8 cellular contexts compared by ENCODE assay signal in genomic region chr2:6773007-6773693, GRCh38.
DNase-seq lines count a peak whose midpoint lies in the region; ATAC-seq and TF ChIP-seq lines count a peak whose summit lies in the region.

No MANE protein-coding gene starts in this region.

- H3K27me3 ChIP-seq in mammary epithelial cell (ENCODE audit: insufficient read depth, low read length), result no peaks in the 10 kb centered on the region

- no peak overlapping the region for H3K27ac ChIP-seq in mammary epithelial cell (ENCODE audit: insufficient read depth, low read depth, low read length)

- H3K79me2 ChIP-seq in mammary epithelial cell (ENCODE audit: insufficient read depth, low read length), result no peaks in the 10 kb centered on the region

- peaks cover 24% of the 10 kb centered on the region for H3K27me3 Mint-ChIP-seq in WTC11 (ENCODE audit: low read depth)

- H3K36me3 ChIP-seq in mammary epithelial cell (ENCODE audit: insufficient read depth, low read length), result no peaks in the 10 kb centered on the region

- DNase-seq in AG04449 (ENCODE audit: low read depth, low spot score) (no peak), NCI-H187 (lab: John Stamatoyannopoulos, UW) (peak; percentile 63 to 86), WTC11 (ENCODE audit: low spot score) (peak; percentile 73), mammary epithelial cell (peak; percentile 6), left kidney (ENCODE audit: low read depth, low spot score) (peak; percentile 88)
- DNase-seq in stimulated activated CD4-positive, alpha-beta T cell treated with anti-CD3 and anti-CD28 coated beads, TNF-alpha, amount 100 ng/mL, for 1 hour (ENCODE audit: low read depth in 3 of 3, low spot score in 1 of 3), result peak; percentile 8 to 73 (median 34)

- BruUV-seq in mammary epithelial cell (replicated peaks; lab: Mats Ljungman, UMichigan), result no TSS peak

- no peak overlapping the region for H3K4me3 ChIP-seq in AG04449 (ENCODE audit: low read depth, low read length)
- H3K4me3 ChIP-seq in mammary epithelial cell (replicated peaks in 1 of 3; ENCODE audit: insufficient read depth in 1 of 3, low read depth in 2 of 3, low read length in 3 of 3), result no peak overlapping the region

- H3K27ac Mint-ChIP-seq in WTC11, result no peak overlapping the region

- WGBS in mammary epithelial cell (ENCODE audit: low coverage, missing lambda C conversion rate), result 24% methylated on average over 23 of the region's 29 CpGs

- intact Hi-C loops in mammary epithelial cell (cut with micrococcal nuclease), result loop anchor here (10.0 kb wide), 1 partner anchor 418 kb away; no protein-coding TSS in a partner anchor

- peaks cover 47% of the 10 kb centered on the region for H3K36me3 Mint-ChIP-seq in WTC11

- H3K4me2 ChIP-seq in mammary epithelial cell (ENCODE audit: insufficient read depth, low read depth, low read length), result no peak overlapping the region

- H3K4me1 ChIP-seq in mammary epithelial cell (ENCODE audit: insufficient read depth, low read length), result no peaks in the 10 kb centered on the region

- peaks cover 14% of the 10 kb centered on the region for H3K9me3 ChIP-seq in mammary epithelial cell (replicated peaks; ENCODE audit: insufficient read depth, low read length)

- H3K4me3 Mint-ChIP-seq in WTC11, result no peak overlapping the region; the same call in 1 of the 2 replicates

- peaks cover 65% of the 10 kb centered on the region for H3K9me3 Mint-ChIP-seq in WTC11

- no peak overlapping the region for H2AFZ ChIP-seq in mammary epithelial cell (ENCODE audit: low read depth, low read length)

- no peaks in the 10 kb centered on the region for H4K20me1 ChIP-seq in mammary epithelial cell (ENCODE audit: insufficient read depth, low read length)

- CTCF ChIA-PET in AG04449 (lab: Yijun Ruan, JAX), result interaction anchor here (0.9 to 3.3 kb wide), 11 partner anchors 16 to 1080 kb away, joined by 3 to 30 read pairs (median 4); no protein-coding TSS in a partner anchor
- CTCF ChIA-PET in WTC11 (lab: Charles Lee), result interaction anchor here (0.7 kb wide), 1 partner anchor 494 kb away, joined by 3 read pairs; no protein-coding TSS in a partner anchor
- CTCF ChIA-PET in mammary epithelial cell (lab: Charles Lee; ENCODE audit: low non-redundant PET), result interaction anchor here (0.6 kb wide), 1 partner anchor 48 kb away, joined by 4 read pairs; no protein-coding TSS in a partner anchor

- H3K9ac ChIP-seq in mammary epithelial cell (ENCODE audit: insufficient read depth, low read length), result no peak overlapping the region

- ATAC-seq in GM18508 (IDR thresholded peaks at IDR 0.05; ENCODE audit: insufficient read depth, unreplicated experiment) (peak; percentile 73), HG02970 (IDR thresholded peaks at IDR 0.05; ENCODE audit: low FRiP score, unreplicated experiment) (peak; percentile 70), WTC11 (peak; percentile 95)

- in situ Hi-C loops in mammary epithelial cell (cut with MboI; ENCODE audit: low sequenced_read_pairs in 2 of 2), result no loop called here

- no peaks in the 10 kb centered on the region for H3K4me1 Mint-ChIP-seq in WTC11

- POLR2A ChIA-PET in AG04449 (lab: Yijun Ruan, JAX), result no interaction called here
- POLR2A ChIA-PET in WTC11 (lab: Charles Lee), result no interaction called here

- dilution Hi-C loops in mammary epithelial cell (cut with HindIII; ENCODE audit: low sequenced_read_pairs), result no loop called here

- TF ChIP-seq CTCF in AG04449 (IDR thresholded peaks at IDR 0.05; ENCODE audit: insufficient read depth, low read length, missing control alignments) (peak; percentile 94), WTC11 (IDR thresholded peaks at IDR 0.05) (peak; percentile 79), mammary epithelial cell (conservative IDR thresholded peaks at IDR 0.05 in 1 of 2, IDR thresholded peaks at IDR 0.05 in 1 of 2; ENCODE audit: extremely low read depth in 1 of 2, insufficient read depth in 1 of 2, low read depth in 1 of 2, low read length in 2 of 2) (peak; percentile 52 to 88)

TF ChIP-seq in WTC11, 78 proteins besides CTCF, POLR2A, EP300 and RAD21 (continues in another document):
- TF ChIP-seq, protein P1, sequence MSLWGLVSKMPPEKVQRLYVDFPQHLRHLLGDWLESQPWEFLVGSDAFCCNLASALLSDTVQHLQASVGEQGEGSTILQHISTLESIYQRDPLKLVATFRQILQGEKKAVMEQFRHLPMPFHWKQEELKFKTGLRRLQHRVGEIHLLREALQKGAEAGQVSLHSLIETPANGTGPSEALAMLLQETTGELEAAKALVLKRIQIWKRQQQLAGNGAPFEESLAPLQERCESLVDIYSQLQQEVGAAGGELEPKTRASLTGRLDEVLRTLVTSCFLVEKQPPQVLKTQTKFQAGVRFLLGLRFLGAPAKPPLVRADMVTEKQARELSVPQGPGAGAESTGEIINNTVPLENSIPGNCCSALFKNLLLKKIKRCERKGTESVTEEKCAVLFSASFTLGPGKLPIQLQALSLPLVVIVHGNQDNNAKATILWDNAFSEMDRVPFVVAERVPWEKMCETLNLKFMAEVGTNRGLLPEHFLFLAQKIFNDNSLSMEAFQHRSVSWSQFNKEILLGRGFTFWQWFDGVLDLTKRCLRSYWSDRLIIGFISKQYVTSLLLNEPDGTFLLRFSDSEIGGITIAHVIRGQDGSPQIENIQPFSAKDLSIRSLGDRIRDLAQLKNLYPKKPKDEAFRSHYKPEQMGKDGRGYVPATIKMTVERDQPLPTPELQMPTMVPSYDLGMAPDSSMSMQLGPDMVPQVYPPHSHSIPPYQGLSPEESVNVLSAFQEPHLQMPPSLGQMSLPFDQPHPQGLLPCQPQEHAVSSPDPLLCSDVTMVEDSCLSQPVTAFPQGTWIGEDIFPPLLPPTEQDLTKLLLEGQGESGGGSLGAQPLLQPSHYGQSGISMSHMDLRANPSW (CRISPR knock-in tag; conservative IDR thresholded peaks at IDR 0.05; ENCODE audit: low read depth), result no peak
- TF ChIP-seq SOX15 (CRISPR knock-in tag; IDR thresholded peaks at IDR 0.05) (no peak), ZSCAN18 (CRISPR knock-in tag; IDR thresholded peaks at IDR 0.05) (no peak), EMX1 (CRISPR knock-in tag; IDR thresholded peaks at IDR 0.05) (no peak), ZNF671 (CRISPR knock-in tag; IDR thresholded peaks at IDR 0.05) (no peak), RELA (CRISPR knock-in tag; IDR thresholded peaks at IDR 0.05; ENCODE audit: borderline replicate concordance) (no peak), ZNF532 (CRISPR knock-in tag; IDR thresholded peaks at IDR 0.05; ENCODE audit: borderline replicate concordance) (no peak), ZNF219 (CRISPR knock-in tag; IDR thresholded peaks at IDR 0.05; ENCODE audit: borderline replicate concordance) (no peak), KAT7 (CRISPR knock-in tag; IDR thresholded peaks at IDR 0.05; ENCODE audit: borderline replicate concordance) (no peak)
- TF ChIP-seq, protein P2, sequence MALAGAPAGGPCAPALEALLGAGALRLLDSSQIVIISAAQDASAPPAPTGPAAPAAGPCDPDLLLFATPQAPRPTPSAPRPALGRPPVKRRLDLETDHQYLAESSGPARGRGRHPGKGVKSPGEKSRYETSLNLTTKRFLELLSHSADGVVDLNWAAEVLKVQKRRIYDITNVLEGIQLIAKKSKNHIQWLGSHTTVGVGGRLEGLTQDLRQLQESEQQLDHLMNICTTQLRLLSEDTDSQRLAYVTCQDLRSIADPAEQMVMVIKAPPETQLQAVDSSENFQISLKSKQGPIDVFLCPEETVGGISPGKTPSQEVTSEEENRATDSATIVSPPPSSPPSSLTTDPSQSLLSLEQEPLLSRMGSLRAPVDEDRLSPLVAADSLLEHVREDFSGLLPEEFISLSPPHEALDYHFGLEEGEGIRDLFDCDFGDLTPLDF (CRISPR knock-in tag; IDR thresholded peaks at IDR 0.05), result no peak
- TF ChIP-seq, protein P3, sequence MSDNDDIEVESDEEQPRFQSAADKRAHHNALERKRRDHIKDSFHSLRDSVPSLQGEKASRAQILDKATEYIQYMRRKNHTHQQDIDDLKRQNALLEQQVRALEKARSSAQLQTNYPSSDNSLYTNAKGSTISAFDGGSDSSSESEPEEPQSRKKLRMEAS (CRISPR knock-in tag; IDR thresholded peaks at IDR 0.05), result no peak
